Comparison of ENCODE assay signal across 8 cellular contexts in genomic region chr19:58475714-58476497, GRCh38. TPM values are rescaled to one million over a fixed set of nuclear protein-coding genes. Genes with fewer than 3 reads are reported as not detected.
DNase-seq lines count a peak whose midpoint lies in the region; ATAC-seq and TF ChIP-seq lines count a peak whose summit lies in the region.

Gene ZNF446 (plus strand): TSS chr19:58476352. CDS start chr19:58477219, 867 bp downstream.

- WGBS in mammary epithelial cell (ENCODE audit: low coverage, missing lambda C conversion rate), result 2% methylated on average over 48 of the region's 64 CpGs

- dilution Hi-C loops in mammary epithelial cell (cut with HindIII; ENCODE audit: low sequenced_read_pairs), result no loop called here

- in situ Hi-C loops in mammary epithelial cell (cut with MboI; ENCODE audit: low sequenced_read_pairs in 2 of 2), result no loop called here

- POLR2A ChIA-PET in AG04450 (lab: Yijun Ruan, JAX), result interaction anchor here (0.7 to 2.1 kb wide), 6 partner anchors 10 to 68 kb away, joined by 3 to 8 read pairs (median 4); partner anchors contain the start of genes TRIM28, ZBTB45, ZNF324 and ZNF584

- H3K9me3 ChIP-seq in AG04450 (ENCODE audit: control insufficient read depth, insufficient read depth, low read length) (no peaks in the 10 kb centered on the region), WERI-Rb-1 (ENCODE audit: severe bottlenecking) (no peaks in the 10 kb centered on the region), mammary epithelial cell (replicated peaks; ENCODE audit: insufficient read depth, low read length) (no peaks in the 10 kb centered on the region), iPS-20b (ENCODE audit: insufficient read depth, low read depth, low read length) (no peaks in the 10 kb centered on the region), skeletal muscle tissue (ENCODE audit: control insufficient read depth in 3 of 3, low read length in 3 of 3) (no peaks in the 10 kb centered on the region)

- peak within 1 kb of the TSS; percentile 60 for H3K9ac ChIP-seq in mammary epithelial cell (ENCODE audit: insufficient read depth, low read length)
- peak within 1 kb of the TSS; percentile 89 for H3K9ac ChIP-seq in iPS-20b (ENCODE audit: low read depth, low read length)
- peak within 1 kb of the TSS; percentile 84 to 89 (median 85) for H3K9ac ChIP-seq in skeletal muscle tissue (ENCODE audit: low read depth in 1 of 3, low read length in 3 of 3)

- ATAC-seq in GM18907 (IDR thresholded peaks at IDR 0.05; ENCODE audit: unreplicated experiment) (peak; percentile 80), HG03139 (IDR thresholded peaks at IDR 0.05; ENCODE audit: unreplicated experiment) (peak; percentile 76)

- DNase-seq in AG04450 (ENCODE audit: low read depth, low spot score), result peak; percentile 89
- peak; percentile 99 for DNase-seq in NCI-H2196 treated with DMSO at 0.1 percent for 48 hours (lab: John Stamatoyannopoulos, UW; ENCODE audit: unreplicated experiment)
- peak; percentile 95 for DNase-seq in WERI-Rb-1
- DNase-seq in mammary epithelial cell, result peak; percentile 97

- peak within 1 kb of the TSS; percentile 91 for H3K27ac ChIP-seq in AG04450 (ENCODE audit: low read depth, low read length)
- peak within 1 kb of the TSS; percentile 90 for H3K27ac ChIP-seq in WERI-Rb-1
- peak within 1 kb of the TSS; percentile 66 for H3K27ac ChIP-seq in mammary epithelial cell (ENCODE audit: insufficient read depth, low read depth, low read length)
- H3K27ac ChIP-seq in iPS-20b (ENCODE audit: low read length), result peak within 1 kb of the TSS; percentile 35
- H3K27ac ChIP-seq in skeletal muscle tissue (ENCODE audit: low read depth, low read length), result peak within 1 kb of the TSS; percentile 88

- intact Hi-C loops in mammary epithelial cell (cut with micrococcal nuclease), result loop anchor here (1.0 kb wide), 2 partner anchors 23 to 43 kb away; partner anchors contain the start of gene ZBTB45

- TF ChIP-seq CTCF in AG04450 (IDR thresholded peaks at IDR 0.05; ENCODE audit: low read depth, low read length) (no peak), WERI-Rb-1 (IDR thresholded peaks at IDR 0.05; ENCODE audit: low read depth, low read length) (no peak), mammary epithelial cell (conservative IDR thresholded peaks at IDR 0.05 in 1 of 2, IDR thresholded peaks at IDR 0.05 in 1 of 2; ENCODE audit: extremely low read depth in 1 of 2, insufficient read depth in 1 of 2, low read depth in 1 of 2, low read length in 2 of 2) (no peak)

- CTCF ChIA-PET in AG04450 (lab: Charles Lee) (no interaction called here), mammary epithelial cell (lab: Charles Lee; ENCODE audit: low non-redundant PET) (no interaction called here)

- H3K27me3 ChIP-seq in AG04450 (ENCODE audit: control insufficient read depth, insufficient read depth, low read length) (no peaks in the 10 kb centered on the region), WERI-Rb-1 (ENCODE audit: insufficient read depth, low read depth, severe bottlenecking) (no peaks in the 10 kb centered on the region), mammary epithelial cell (ENCODE audit: insufficient read depth, low read length) (no peaks in the 10 kb centered on the region), iPS-20b (ENCODE audit: insufficient read depth, low read length) (peaks cover 9% of the 10 kb centered on the region; the same call in 1 of the 2 replicates), skeletal muscle tissue (ENCODE audit: control insufficient read depth in 3 of 3, insufficient read depth in 3 of 3, low read length in 3 of 3) (no peaks in the 10 kb centered on the region)

- H3K79me2 ChIP-seq in mammary epithelial cell (ENCODE audit: insufficient read depth, low read length), result no peaks in the 10 kb centered on the region

- no peaks in the 10 kb centered on the region for H4K20me1 ChIP-seq in mammary epithelial cell (ENCODE audit: insufficient read depth, low read length)

- no TSS peak for BruUV-seq in mammary epithelial cell (replicated peaks; lab: Mats Ljungman, UMichigan)

- peak within 1 kb of the TSS; percentile 80 for H2AFZ ChIP-seq in mammary epithelial cell (ENCODE audit: low read depth, low read length)

- H3K4me1 ChIP-seq in mammary epithelial cell (ENCODE audit: insufficient read depth, low read length) (peaks cover 23% of the 10 kb centered on the region), iPS-20b (ENCODE audit: insufficient read depth, low read length) (peaks cover 2% of the 10 kb centered on the region; the same call in 1 of the 2 replicates), skeletal muscle tissue (ENCODE audit: control insufficient read depth in 3 of 3, insufficient read depth in 3 of 3, low read length in 3 of 3) (peaks cover 18 to 37% (median 19%) of the 10 kb centered on the region in 3 donors)

- H3K4me2 ChIP-seq in mammary epithelial cell (ENCODE audit: insufficient read depth, low read depth, low read length), result peak within 1 kb of the TSS; percentile 95

- H3K4me3 ChIP-seq in AG04450 (ENCODE audit: low read depth, low read length), result peak within 1 kb of the TSS; percentile 71
- peak within 1 kb of the TSS; percentile 70 for H3K4me3 ChIP-seq in WERI-Rb-1 (ENCODE audit: low read depth, low read length)
- peak within 1 kb of the TSS; percentile 61 to 82 (median 77) for H3K4me3 ChIP-seq in mammary epithelial cell (replicated peaks in 1 of 3; ENCODE audit: insufficient read depth in 1 of 3, low read depth in 2 of 3, low read length in 3 of 3)
- peak within 1 kb of the TSS; percentile 86 for H3K4me3 ChIP-seq in iPS-20b (ENCODE audit: low read length)
- peak within 1 kb of the TSS; percentile 86 to 92 (median 91) for H3K4me3 ChIP-seq in skeletal muscle tissue (ENCODE audit: low read length in 3 of 3)

- H3K36me3 ChIP-seq in WERI-Rb-1, result peaks cover 35% of the 10 kb centered on the region
- H3K36me3 ChIP-seq in mammary epithelial cell (ENCODE audit: insufficient read depth, low read length), result peaks cover 8% of the 10 kb centered on the region
- H3K36me3 ChIP-seq in iPS-20b (ENCODE audit: insufficient read depth, low read depth, low read length), result peaks cover 13% of the 10 kb centered on the region
- peaks cover 25 to 36% (median 34%) of the 10 kb centered on the region in 3 donors for H3K36me3 ChIP-seq in skeletal muscle tissue (ENCODE audit: control insufficient read depth in 3 of 3, insufficient read depth in 3 of 3, low read length in 3 of 3)

RNA-seq across cellular contexts. Expression of gene ZNF446, which starts in this region (rescaled TPM):
- polyA plus RNA-seq in AG04450 (2011; rRNA removed) (3.7 and 5.2 TPM in 2 replicates), mammary epithelial cell (4.5 TPM)
- polyA minus RNA-seq in AG04450 (2011; rRNA and poly(A)+ RNA removed), result 4.3 and 5.4 TPM in 2 replicates
- total RNA-seq in mammary epithelial cell (1 to 10 TPM; 6.1 to 9.3 TPM), skeletal muscle tissue (3.1 TPM)
- 6.6 TPM for polyA minus RNA-seq in mammary epithelial cell

Comparison
In these comparisons a context has a peak if more than half of its experiments do, and no peak if none do; other contexts are left out.
1. Peak in every context shown above with its lines: DNase-seq, ATAC-seq, H3K4me3 ChIP-seq and H3K27ac ChIP-seq.
2. H3K27ac ChIP-seq: peak in every context shown above with its lines; median percentile 91 in AG04450; 90 in WERI-Rb-1; 88 in skeletal muscle tissue; 66 in mammary epithelial cell; 35 in iPS-20b.